In genomic region chr3:137325934-137326333, GRCh38 we compare ENCODE assay signal across 26 cellular contexts.
A peak's percentile ranks its signal among the peaks of the same experiment; 100 is the strongest.
DNase-seq lines count a peak whose midpoint lies in the region; ATAC-seq, FAIRE-seq and TF ChIP-seq lines count a peak whose summit lies in the region.
"Had no signal": no experiment of that assay in that cellular context is flagged by ENCODE, and none has a peak within 500 bp of the region (broad histone marks: within the 10 kb centered on the region; RNA-seq: fewer than 3 reads in every experiment).

No MANE protein-coding gene starts in this region.

- no peak overlapping the region for H2AFZ ChIP-seq in OCI-LY3 (ENCODE audit: low read depth, low read length)

- no peaks in the 10 kb centered on the region for H3K36me3 ChIP-seq in cardiac muscle cell
- no peaks in the 10 kb centered on the region for H3K36me3 ChIP-seq in left ventricle myocardium inferior
- no peaks in the 10 kb centered on the region for H3K36me3 ChIP-seq in OCI-LY3 (replicated peaks; ENCODE audit: low read depth, low read length)
- H3K36me3 ChIP-seq: BE2C, BLaER1 had no signal

- H3K79me2 ChIP-seq in OCI-LY3 (ENCODE audit: low read length), result no peaks in the 10 kb centered on the region

- no peak overlapping the region for H3K9ac ChIP-seq in OCI-LY3 (ENCODE audit: low read length)
- H3K9ac ChIP-seq: BLaER1 had no signal

- POLR2A ChIA-PET in HEK293T (lab: Yijun Ruan, JAX), result no interaction called here

- no peaks in the 10 kb centered on the region for H4K20me1 ChIP-seq in OCI-LY3 (ENCODE audit: insufficient read depth, low read length)
- H4K20me1 ChIP-seq: BLaER1 had no signal

- H3K27ac ChIP-seq in cardiac muscle cell (peak overlapping the region; percentile 53), left ventricle myocardium inferior (replicated peaks) (no peak overlapping the region), OCI-LY3 (ENCODE audit: low read length) (0 out of 2 replicates have a peak overlapping the region, but pooled peaks have one; percentile 39)
- H3K27ac ChIP-seq: BLaER1 had no signal

- DNase-seq in cardiac muscle cell (ENCODE audit: low read depth in 1 of 2, low spot score in 1 of 2) (peak in 1 of 2 donors; percentile 90), left ventricle myocardium inferior (no peak), RCC 7860 (ENCODE audit: low spot score) (no peak), HEK293T (ENCODE audit: extremely low spot score) (no peak)
- DNase-seq: 8988T; ACHN; BE2C; C1 segment of cervical spinal cord; CD4-positive, alpha-beta memory T cell; CD4-positive, CD25-positive, alpha-beta regulatory T cell; CD8-positive, alpha-beta memory T cell; COR-L47; DMS 273 treated with DMSO at 0.1 percent for 48 hours; DMS153; DMS53; DMS79; DND-41; EL; GDM1 had no signal

- no peak overlapping the region for H3K4me3 ChIP-seq in cardiac muscle cell
- no peak overlapping the region for H3K4me3 ChIP-seq in left ventricle myocardium inferior
- H3K4me3 ChIP-seq in GM08714 (ENCODE audit: low read length), result peak overlapping the region; percentile 14; the same call in 1 of the 2 replicates
- H3K4me3 ChIP-seq in OCI-LY3 (ENCODE audit: low read length), result no peak overlapping the region
- H3K4me3 ChIP-seq: BLaER1 had no signal

- no peak for ATAC-seq in GM19035 (IDR thresholded peaks at IDR 0.05; ENCODE audit: unreplicated experiment)

- intact Hi-C loops in left ventricle myocardium inferior (cut with micrococcal nuclease), result no loop called here

- H3K4me2 ChIP-seq in OCI-LY3 (ENCODE audit: low read length), result peak overlapping the region; percentile 49
- H3K4me2 ChIP-seq: BLaER1 had no signal

- CTCF ChIA-PET in HEK293T (lab: Yijun Ruan, JAX), result no interaction called here

- FAIRE-seq in RCC 7860 (lab: Jason Lieb, UNC), result no peak
- FAIRE-seq: A204.1, GM18507, GM19239 had no signal

- H3K9me3 ChIP-seq in cardiac muscle cell (ENCODE audit: low read depth) (no peaks in the 10 kb centered on the region), left ventricle myocardium inferior (replicated peaks) (peaks cover 15% of the 10 kb centered on the region), OCI-LY3 (ENCODE audit: insufficient read depth, low read length) (peaks cover 1% of the 10 kb centered on the region; the same call in 1 of the 2 replicates)
- H3K9me3 ChIP-seq: BE2C had no signal

- H3K27me3 ChIP-seq in cardiac muscle cell (no peaks in the 10 kb centered on the region), left ventricle myocardium inferior (ENCODE audit: low read depth) (no peaks in the 10 kb centered on the region), OCI-LY3 (ENCODE audit: low read depth, low read length) (no peaks in the 10 kb centered on the region)
- H3K27me3 ChIP-seq: BE2C, BLaER1 had no signal

- H3K4me1 ChIP-seq in cardiac muscle cell (ENCODE audit: low read depth), result peaks cover 30% of the 10 kb centered on the region
- no peaks in the 10 kb centered on the region for H3K4me1 ChIP-seq in left ventricle myocardium inferior
- H3K4me1 ChIP-seq in OCI-LY3 (ENCODE audit: low read length), result peaks cover 57% of the 10 kb centered on the region
- H3K4me1 ChIP-seq: BE2C, BLaER1 had no signal

- TF ChIP-seq CTCF in cardiac muscle cell (IDR thresholded peaks at IDR 0.05; ENCODE audit: low read depth, low read length) (no peak), left ventricle myocardium inferior (IDR thresholded peaks at IDR 0.05; ENCODE audit: borderline replicate concordance) (no peak), OCI-LY3 (IDR thresholded peaks at IDR 0.05; ENCODE audit: low read depth, low read length) (no peak)

TF ChIP-seq in HEK293T, 16 proteins besides CTCF, POLR2A, EP300 and RAD21:
- TF ChIP-seq BHLHE40 (IDR thresholded peaks at IDR 0.05; ENCODE audit: borderline replicate concordance), result no peak
- no peak for TF ChIP-seq TARDBP (IDR thresholded peaks at IDR 0.05)
- TF ChIP-seq CTBP1 (IDR thresholded peaks at IDR 0.05; ENCODE audit: borderline replicate concordance), result no peak
- no peak for TF ChIP-seq PKNOX1 (IDR thresholded peaks at IDR 0.05)
- TF ChIP-seq ZNF384 (IDR thresholded peaks at IDR 0.05), result no peak
